In genomic region chr19:38374332-38375097, GRCh38 we compare ENCODE assay signal across 1 cellular context.
TF ChIP-seq lines count a peak whose summit lies in the region.

TSS of gene PSMD8 (plus strand) at chr19:38374571. CDS start at chr19:38374602, 31 bp downstream.

TF ChIP-seq in HepG2, 621 proteins besides CTCF, POLR2A, EP300 and RAD21 (continued from another document and continues in another):
- TF ChIP-seq TFDP2 (CRISPR knock-in tag; IDR thresholded peaks at IDR 0.05) (peak; percentile 68; the same call in 1 of the 2 replicates), ZNF556 (CRISPR knock-in tag; IDR thresholded peaks at IDR 0.05; ENCODE audit: borderline replicate concordance) (peak; percentile 93; the same call in 1 of the 2 replicates), TBL1XR1 (IDR thresholded peaks at IDR 0.05; ENCODE audit: borderline replicate concordance, low read length, partially characterized antibody) (no peak), MAZ (IDR thresholded peaks at IDR 0.05; ENCODE audit: borderline replicate concordance, low read depth, low read length) (peak; percentile 22; the same call in 1 of the 2 replicates), MAZ (CRISPR knock-in tag; IDR thresholded peaks at IDR 0.05; ENCODE audit: low read depth) (peak; percentile 91), ZNF232 (CRISPR knock-in tag; IDR thresholded peaks at IDR 0.05; ENCODE audit: borderline replicate concordance) (peak; percentile 76), ETS1 (CRISPR knock-in tag; IDR thresholded peaks at IDR 0.05) (no peak), HOXA7 (CRISPR knock-in tag; IDR thresholded peaks at IDR 0.05) (no peak), PHF8 (CRISPR knock-in tag; IDR thresholded peaks at IDR 0.05) (peak; percentile 100), SMARCC2 (IDR thresholded peaks at IDR 0.05) (no peak), KLF12 (CRISPR knock-in tag; IDR thresholded peaks at IDR 0.05; ENCODE audit: borderline replicate concordance) (no peak), AGO1 (IDR thresholded peaks at IDR 0.05; ENCODE audit: low read depth, low read length, poor library complexity, severe bottlenecking) (no peak), ZKSCAN1 (IDR thresholded peaks at IDR 0.05; ENCODE audit: low read length) (no peak), FOSL2 (CRISPR knock-in tag; IDR thresholded peaks at IDR 0.05) (peak; percentile 40), TEAD2 (CRISPR knock-in tag; IDR thresholded peaks at IDR 0.05) (no peak), RBFOX2 (IDR thresholded peaks at IDR 0.05; ENCODE audit: low read depth, low read length) (peak; percentile 98), FOXA1 (IDR thresholded peaks at IDR 0.05) (no peak), FOXA1 (CRISPR knock-in tag; IDR thresholded peaks at IDR 0.05) (peak; percentile 36; the same call in 1 of the 2 replicates), AHDC1 (CRISPR knock-in tag; IDR thresholded peaks at IDR 0.05; ENCODE audit: borderline replicate concordance) (peak; percentile 35; the same call in 1 of the 2 replicates), KAT8 (CRISPR knock-in tag; IDR thresholded peaks at IDR 0.05) (peak; percentile 92), STAG1 (CRISPR knock-in tag; IDR thresholded peaks at IDR 0.05) (no peak), HNRNPUL1 (IDR thresholded peaks at IDR 0.05; ENCODE audit: low read depth, low read length) (no peak), TAF1 (CRISPR knock-in tag; IDR thresholded peaks at IDR 0.05) (peak; percentile 100), ARID4A (CRISPR knock-in tag; IDR thresholded peaks at IDR 0.05; ENCODE audit: borderline replicate concordance) (peak; percentile 93), MTA3 (CRISPR knock-in tag; IDR thresholded peaks at IDR 0.05) (no peak), ZNF614 (CRISPR knock-in tag; IDR thresholded peaks at IDR 0.05; ENCODE audit: borderline replicate concordance) (no peak), ZNF30 (CRISPR knock-in tag; IDR thresholded peaks at IDR 0.05) (no peak), NFKBIZ (CRISPR knock-in tag; IDR thresholded peaks at IDR 0.05) (0 out of 2 replicates have a peak, but pooled peaks have one; percentile 37)
- TF ChIP-seq, protein P1, sequence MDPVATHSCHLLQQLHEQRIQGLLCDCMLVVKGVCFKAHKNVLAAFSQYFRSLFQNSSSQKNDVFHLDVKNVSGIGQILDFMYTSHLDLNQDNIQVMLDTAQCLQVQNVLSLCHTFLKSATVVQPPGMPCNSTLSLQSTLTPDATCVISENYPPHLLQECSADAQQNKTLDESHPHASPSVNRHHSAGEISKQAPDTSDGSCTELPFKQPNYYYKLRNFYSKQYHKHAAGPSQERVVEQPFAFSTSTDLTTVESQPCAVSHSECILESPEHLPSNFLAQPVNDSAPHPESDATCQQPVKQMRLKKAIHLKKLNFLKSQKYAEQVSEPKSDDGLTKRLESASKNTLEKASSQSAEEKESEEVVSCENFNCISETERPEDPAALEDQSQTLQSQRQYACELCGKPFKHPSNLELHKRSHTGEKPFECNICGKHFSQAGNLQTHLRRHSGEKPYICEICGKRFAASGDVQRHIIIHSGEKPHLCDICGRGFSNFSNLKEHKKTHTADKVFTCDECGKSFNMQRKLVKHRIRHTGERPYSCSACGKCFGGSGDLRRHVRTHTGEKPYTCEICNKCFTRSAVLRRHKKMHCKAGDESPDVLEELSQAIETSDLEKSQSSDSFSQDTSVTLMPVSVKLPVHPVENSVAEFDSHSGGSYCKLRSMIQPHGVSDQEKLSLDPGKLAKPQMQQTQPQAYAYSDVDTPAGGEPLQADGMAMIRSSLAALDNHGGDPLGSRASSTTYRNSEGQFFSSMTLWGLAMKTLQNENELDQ (CRISPR knock-in tag; IDR thresholded peaks at IDR 0.05; ENCODE audit: borderline replicate concordance), result no peak
- TF ChIP-seq, protein P2, sequence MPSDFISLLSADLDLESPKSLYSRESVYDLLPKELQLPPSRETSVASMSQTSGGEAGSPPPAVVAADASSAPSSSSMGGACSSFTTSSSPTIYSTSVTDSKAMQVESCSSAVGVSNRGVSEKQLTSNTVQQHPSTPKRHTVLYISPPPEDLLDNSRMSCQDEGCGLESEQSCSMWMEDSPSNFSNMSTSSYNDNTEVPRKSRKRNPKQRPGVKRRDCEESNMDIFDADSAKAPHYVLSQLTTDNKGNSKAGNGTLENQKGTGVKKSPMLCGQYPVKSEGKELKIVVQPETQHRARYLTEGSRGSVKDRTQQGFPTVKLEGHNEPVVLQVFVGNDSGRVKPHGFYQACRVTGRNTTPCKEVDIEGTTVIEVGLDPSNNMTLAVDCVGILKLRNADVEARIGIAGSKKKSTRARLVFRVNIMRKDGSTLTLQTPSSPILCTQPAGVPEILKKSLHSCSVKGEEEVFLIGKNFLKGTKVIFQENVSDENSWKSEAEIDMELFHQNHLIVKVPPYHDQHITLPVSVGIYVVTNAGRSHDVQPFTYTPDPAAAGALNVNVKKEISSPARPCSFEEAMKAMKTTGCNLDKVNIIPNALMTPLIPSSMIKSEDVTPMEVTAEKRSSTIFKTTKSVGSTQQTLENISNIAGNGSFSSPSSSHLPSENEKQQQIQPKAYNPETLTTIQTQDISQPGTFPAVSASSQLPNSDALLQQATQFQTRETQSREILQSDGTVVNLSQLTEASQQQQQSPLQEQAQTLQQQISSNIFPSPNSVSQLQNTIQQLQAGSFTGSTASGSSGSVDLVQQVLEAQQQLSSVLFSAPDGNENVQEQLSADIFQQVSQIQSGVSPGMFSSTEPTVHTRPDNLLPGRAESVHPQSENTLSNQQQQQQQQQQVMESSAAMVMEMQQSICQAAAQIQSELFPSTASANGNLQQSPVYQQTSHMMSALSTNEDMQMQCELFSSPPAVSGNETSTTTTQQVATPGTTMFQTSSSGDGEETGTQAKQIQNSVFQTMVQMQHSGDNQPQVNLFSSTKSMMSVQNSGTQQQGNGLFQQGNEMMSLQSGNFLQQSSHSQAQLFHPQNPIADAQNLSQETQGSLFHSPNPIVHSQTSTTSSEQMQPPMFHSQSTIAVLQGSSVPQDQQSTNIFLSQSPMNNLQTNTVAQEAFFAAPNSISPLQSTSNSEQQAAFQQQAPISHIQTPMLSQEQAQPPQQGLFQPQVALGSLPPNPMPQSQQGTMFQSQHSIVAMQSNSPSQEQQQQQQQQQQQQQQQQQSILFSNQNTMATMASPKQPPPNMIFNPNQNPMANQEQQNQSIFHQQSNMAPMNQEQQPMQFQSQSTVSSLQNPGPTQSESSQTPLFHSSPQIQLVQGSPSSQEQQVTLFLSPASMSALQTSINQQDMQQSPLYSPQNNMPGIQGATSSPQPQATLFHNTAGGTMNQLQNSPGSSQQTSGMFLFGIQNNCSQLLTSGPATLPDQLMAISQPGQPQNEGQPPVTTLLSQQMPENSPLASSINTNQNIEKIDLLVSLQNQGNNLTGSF (CRISPR knock-in tag; IDR thresholded peaks at IDR 0.05), result peak; percentile 91
- TF ChIP-seq, protein P3, sequence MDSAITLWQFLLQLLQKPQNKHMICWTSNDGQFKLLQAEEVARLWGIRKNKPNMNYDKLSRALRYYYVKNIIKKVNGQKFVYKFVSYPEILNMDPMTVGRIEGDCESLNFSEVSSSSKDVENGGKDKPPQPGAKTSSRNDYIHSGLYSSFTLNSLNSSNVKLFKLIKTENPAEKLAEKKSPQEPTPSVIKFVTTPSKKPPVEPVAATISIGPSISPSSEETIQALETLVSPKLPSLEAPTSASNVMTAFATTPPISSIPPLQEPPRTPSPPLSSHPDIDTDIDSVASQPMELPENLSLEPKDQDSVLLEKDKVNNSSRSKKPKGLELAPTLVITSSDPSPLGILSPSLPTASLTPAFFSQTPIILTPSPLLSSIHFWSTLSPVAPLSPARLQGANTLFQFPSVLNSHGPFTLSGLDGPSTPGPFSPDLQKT (CRISPR knock-in tag; IDR thresholded peaks at IDR 0.05; ENCODE audit: borderline replicate concordance), result no peak
- TF ChIP-seq, protein P4, sequence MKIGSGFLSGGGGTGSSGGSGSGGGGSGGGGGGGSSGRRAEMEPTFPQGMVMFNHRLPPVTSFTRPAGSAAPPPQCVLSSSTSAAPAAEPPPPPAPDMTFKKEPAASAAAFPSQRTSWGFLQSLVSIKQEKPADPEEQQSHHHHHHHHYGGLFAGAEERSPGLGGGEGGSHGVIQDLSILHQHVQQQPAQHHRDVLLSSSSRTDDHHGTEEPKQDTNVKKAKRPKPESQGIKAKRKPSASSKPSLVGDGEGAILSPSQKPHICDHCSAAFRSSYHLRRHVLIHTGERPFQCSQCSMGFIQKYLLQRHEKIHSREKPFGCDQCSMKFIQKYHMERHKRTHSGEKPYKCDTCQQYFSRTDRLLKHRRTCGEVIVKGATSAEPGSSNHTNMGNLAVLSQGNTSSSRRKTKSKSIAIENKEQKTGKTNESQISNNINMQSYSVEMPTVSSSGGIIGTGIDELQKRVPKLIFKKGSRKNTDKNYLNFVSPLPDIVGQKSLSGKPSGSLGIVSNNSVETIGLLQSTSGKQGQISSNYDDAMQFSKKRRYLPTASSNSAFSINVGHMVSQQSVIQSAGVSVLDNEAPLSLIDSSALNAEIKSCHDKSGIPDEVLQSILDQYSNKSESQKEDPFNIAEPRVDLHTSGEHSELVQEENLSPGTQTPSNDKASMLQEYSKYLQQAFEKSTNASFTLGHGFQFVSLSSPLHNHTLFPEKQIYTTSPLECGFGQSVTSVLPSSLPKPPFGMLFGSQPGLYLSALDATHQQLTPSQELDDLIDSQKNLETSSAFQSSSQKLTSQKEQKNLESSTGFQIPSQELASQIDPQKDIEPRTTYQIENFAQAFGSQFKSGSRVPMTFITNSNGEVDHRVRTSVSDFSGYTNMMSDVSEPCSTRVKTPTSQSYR (CRISPR knock-in tag; IDR thresholded peaks at IDR 0.05; ENCODE audit: borderline replicate concordance), result 0 out of 2 replicates have a peak, but pooled peaks have one; percentile 37
